In the genomic region with DNA sequence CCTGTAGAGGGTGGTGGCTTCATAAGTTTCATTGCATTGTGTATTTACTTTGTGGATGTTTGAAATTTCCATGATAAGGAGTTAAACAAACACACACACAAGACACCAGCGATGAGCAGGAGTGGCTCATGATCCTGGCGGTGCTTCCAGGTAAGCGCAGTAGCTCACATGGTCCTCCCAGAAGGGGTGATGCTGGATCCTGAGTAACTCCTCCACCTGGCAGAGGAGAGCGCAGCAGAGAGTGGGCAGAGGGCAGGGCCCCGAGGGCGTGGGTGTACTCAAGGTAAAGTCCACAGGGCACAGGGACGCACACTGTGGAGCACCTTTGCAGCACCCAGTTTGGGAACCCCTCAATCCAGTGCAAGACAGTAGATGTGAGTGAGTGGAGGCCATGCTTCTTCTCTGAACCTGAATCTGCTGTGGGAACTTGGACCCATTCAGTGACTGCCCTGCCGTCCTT, we compare ENCODE assay signal across 1 cellular context.
TF ChIP-seq lines count a peak whose summit lies in the region.

No MANE protein-coding gene starts in this region.

TF ChIP-seq in IMR-90, 13 proteins besides CTCF, POLR2A, EP300 and RAD21:
- TF ChIP-seq FOS (IDR thresholded peaks at IDR 0.05; ENCODE audit: low read depth, low read length) (no peak), RCOR1 (IDR thresholded peaks at IDR 0.05; ENCODE audit: insufficient replicate concordance, low read length) (no peak), CEBPB (IDR thresholded peaks at IDR 0.05; ENCODE audit: low read depth, low read length) (no peak), MXI1 (IDR thresholded peaks at IDR 0.05; ENCODE audit: borderline replicate concordance, low read depth, low read length) (no peak), SMC3 (IDR thresholded peaks at IDR 0.05; ENCODE audit: low read depth, low read length) (no peak), CHD1 (IDR thresholded peaks at IDR 0.05; ENCODE audit: low read depth, low read length) (no peak), MAFK (IDR thresholded peaks at IDR 0.05; ENCODE audit: low read depth, low read length) (no peak), USF2 (IDR thresholded peaks at IDR 0.05; ENCODE audit: low read depth, low read length) (no peak), ELK1 (IDR thresholded peaks at IDR 0.05; ENCODE audit: borderline replicate concordance, low read depth, low read length) (no peak), BHLHE40 (IDR thresholded peaks at IDR 0.05; ENCODE audit: low read depth, low read length) (no peak), MAZ (IDR thresholded peaks at IDR 0.05; ENCODE audit: borderline replicate concordance, low read depth, low read length) (no peak), NFE2L2 (IDR thresholded peaks at IDR 0.05; ENCODE audit: low read depth, low read length) (no peak), RFX5 (IDR thresholded peaks at IDR 0.05; ENCODE audit: low read depth, low read length) (no peak)
TF ChIP-seq in IMR-90: peak in this region for 0.
